1 cellular context compared by ENCODE assay signal in the genomic region with DNA sequence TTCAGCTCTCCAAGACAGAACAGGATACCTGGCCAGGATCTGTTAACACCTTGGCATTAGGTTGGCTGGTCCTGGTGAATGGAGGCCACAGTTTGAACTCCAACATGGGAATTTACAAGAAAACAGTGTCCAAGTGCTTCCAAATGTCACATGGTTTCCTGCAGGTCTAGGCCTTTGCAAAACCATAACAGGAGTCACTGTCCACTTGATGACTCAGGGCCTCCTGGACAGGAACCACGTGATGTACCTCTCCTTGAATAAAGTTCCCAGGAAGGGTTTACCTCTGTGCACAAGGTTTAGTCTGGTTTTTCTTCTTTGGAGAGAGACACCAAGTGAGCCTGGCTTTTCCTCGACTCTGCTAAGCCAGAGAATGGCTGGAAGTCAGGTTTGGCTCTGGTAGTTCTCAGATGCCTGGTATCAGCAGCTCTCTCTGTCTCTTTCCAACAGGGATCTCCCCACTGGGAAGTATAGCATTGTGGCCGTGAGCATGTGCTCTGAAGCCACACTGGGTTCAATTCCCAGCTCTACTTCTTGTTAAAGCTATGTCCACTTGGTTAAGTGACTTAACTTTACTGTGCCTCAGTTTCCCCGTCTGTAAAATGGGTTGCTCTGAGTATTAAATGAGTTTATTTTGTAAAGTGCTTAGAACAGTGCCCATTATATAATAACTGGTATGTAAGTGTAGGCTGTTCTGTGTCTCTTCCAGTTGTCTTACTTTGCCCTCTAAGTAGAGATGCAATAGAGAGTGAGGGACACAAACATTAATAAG.
TF ChIP-seq lines count a peak whose summit lies in the region.

No MANE protein-coding gene starts in this region.

TF ChIP-seq in K562, 482 proteins besides CTCF, POLR2A, EP300 and RAD21 (continues in another document):
- TF ChIP-seq MIER1 (IDR thresholded peaks at IDR 0.05; ENCODE audit: low read depth) (no peak), STAG1 (CRISPR knock-in tag; IDR thresholded peaks at IDR 0.05; ENCODE audit: borderline replicate concordance) (no peak), STAT5B (CRISPR knock-in tag; IDR thresholded peaks at IDR 0.05) (no peak), KDM1A (IDR thresholded peaks at IDR 0.05) (peak; percentile 51 to 52; a peak in 2 of 4 replicates), HNRNPLL (IDR thresholded peaks at IDR 0.05; ENCODE audit: low read depth, low read length, poor library complexity, severe bottlenecking) (no peak), TCF7L2 (IDR thresholded peaks at IDR 0.05; ENCODE audit: low read depth, low read length) (no peak), ZNF324 (CRISPR knock-in tag; IDR thresholded peaks at IDR 0.05) (no peak), NFATC3 (IDR thresholded peaks at IDR 0.05) (no peak), RHOXF2B (CRISPR knock-in tag; conservative IDR thresholded peaks at IDR 0.05) (no peak), NR1H2 (CRISPR knock-in tag; IDR thresholded peaks at IDR 0.05) (no peak), CSDE1 (IDR thresholded peaks at IDR 0.05) (no peak), LARP7 (IDR thresholded peaks at IDR 0.05) (no peak), HLTF (IDR thresholded peaks at IDR 0.05) (no peak), ZNF143 (CRISPR knock-in tag; IDR thresholded peaks at IDR 0.05) (no peak), FOXK2 (conservative IDR thresholded peaks at IDR 0.05 in 1 of 2, IDR thresholded peaks at IDR 0.05 in 1 of 2; ENCODE audit: low read depth in 2 of 2) (no peak), PREB (CRISPR knock-in tag; IDR thresholded peaks at IDR 0.05) (no peak), USF1 (CRISPR knock-in tag; IDR thresholded peaks at IDR 0.05) (peak; percentile 68), ELK1 (CRISPR knock-in tag; IDR thresholded peaks at IDR 0.05) (no peak), MTF1 (CRISPR knock-in tag; IDR thresholded peaks at IDR 0.05; ENCODE audit: borderline replicate concordance) (no peak), ZBTB33 (CRISPR knock-in tag; IDR thresholded peaks at IDR 0.05) (no peak), SMC3 (conservative IDR thresholded peaks at IDR 0.05; ENCODE audit: insufficient read depth, low read depth, low read length) (no peak), DMBX1 (CRISPR knock-in tag; IDR thresholded peaks at IDR 0.05; ENCODE audit: borderline replicate concordance) (0 out of 2 replicates have a peak, but pooled peaks have one; percentile 20), TFAM (CRISPR knock-in tag; conservative IDR thresholded peaks at IDR 0.05) (no peak), ZNF695 (CRISPR knock-in tag; IDR thresholded peaks at IDR 0.05) (no peak)
- TF ChIP-seq, protein P1, sequence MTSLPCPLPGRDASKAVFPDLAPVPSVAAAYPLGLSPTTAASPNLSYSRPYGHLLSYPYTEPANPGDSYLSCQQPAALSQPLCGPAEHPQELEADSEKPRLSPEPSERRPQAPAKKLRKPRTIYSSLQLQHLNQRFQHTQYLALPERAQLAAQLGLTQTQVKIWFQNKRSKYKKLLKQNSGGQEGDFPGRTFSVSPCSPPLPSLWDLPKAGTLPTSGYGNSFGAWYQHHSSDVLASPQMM (CRISPR knock-in tag; IDR thresholded peaks at IDR 0.05) = no peak
- TF ChIP-seq, protein P2, sequence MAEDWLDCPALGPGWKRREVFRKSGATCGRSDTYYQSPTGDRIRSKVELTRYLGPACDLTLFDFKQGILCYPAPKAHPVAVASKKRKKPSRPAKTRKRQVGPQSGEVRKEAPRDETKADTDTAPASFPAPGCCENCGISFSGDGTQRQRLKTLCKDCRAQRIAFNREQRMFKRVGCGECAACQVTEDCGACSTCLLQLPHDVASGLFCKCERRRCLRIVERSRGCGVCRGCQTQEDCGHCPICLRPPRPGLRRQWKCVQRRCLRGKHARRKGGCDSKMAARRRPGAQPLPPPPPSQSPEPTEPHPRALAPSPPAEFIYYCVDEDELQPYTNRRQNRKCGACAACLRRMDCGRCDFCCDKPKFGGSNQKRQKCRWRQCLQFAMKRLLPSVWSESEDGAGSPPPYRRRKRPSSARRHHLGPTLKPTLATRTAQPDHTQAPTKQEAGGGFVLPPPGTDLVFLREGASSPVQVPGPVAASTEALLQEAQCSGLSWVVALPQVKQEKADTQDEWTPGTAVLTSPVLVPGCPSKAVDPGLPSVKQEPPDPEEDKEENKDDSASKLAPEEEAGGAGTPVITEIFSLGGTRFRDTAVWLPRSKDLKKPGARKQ (CRISPR knock-in tag; IDR thresholded peaks at IDR 0.05) = no peak
- TF ChIP-seq, protein P3, sequence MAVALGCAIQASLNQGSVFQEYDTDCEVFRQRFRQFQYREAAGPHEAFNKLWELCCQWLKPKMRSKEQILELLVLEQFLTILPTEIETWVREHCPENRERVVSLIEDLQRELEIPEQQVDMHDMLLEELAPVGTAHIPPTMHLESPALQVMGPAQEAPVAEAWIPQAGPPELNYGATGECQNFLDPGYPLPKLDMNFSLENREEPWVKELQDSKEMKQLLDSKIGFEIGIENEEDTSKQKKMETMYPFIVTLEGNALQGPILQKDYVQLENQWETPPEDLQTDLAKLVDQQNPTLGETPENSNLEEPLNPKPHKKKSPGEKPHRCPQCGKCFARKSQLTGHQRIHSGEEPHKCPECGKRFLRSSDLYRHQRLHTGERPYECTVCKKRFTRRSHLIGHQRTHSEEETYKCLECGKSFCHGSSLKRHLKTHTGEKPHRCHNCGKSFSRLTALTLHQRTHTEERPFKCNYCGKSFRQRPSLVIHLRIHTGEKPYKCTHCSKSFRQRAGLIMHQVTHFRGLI (CRISPR knock-in tag; IDR thresholded peaks at IDR 0.05) = no peak
- TF ChIP-seq, protein P4, sequence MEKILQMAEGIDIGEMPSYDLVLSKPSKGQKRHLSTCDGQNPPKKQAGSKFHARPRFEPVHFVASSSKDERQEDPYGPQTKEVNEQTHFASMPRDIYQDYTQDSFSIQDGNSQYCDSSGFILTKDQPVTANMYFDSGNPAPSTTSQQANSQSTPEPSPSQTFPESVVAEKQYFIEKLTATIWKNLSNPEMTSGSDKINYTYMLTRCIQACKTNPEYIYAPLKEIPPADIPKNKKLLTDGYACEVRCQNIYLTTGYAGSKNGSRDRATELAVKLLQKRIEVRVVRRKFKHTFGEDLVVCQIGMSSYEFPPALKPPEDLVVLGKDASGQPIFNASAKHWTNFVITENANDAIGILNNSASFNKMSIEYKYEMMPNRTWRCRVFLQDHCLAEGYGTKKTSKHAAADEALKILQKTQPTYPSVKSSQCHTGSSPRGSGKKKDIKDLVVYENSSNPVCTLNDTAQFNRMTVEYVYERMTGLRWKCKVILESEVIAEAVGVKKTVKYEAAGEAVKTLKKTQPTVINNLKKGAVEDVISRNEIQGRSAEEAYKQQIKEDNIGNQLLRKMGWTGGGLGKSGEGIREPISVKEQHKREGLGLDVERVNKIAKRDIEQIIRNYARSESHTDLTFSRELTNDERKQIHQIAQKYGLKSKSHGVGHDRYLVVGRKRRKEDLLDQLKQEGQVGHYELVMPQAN (IDR thresholded peaks at IDR 0.05; ENCODE audit: borderline replicate concordance) = no peak
- TF ChIP-seq, protein P5, sequence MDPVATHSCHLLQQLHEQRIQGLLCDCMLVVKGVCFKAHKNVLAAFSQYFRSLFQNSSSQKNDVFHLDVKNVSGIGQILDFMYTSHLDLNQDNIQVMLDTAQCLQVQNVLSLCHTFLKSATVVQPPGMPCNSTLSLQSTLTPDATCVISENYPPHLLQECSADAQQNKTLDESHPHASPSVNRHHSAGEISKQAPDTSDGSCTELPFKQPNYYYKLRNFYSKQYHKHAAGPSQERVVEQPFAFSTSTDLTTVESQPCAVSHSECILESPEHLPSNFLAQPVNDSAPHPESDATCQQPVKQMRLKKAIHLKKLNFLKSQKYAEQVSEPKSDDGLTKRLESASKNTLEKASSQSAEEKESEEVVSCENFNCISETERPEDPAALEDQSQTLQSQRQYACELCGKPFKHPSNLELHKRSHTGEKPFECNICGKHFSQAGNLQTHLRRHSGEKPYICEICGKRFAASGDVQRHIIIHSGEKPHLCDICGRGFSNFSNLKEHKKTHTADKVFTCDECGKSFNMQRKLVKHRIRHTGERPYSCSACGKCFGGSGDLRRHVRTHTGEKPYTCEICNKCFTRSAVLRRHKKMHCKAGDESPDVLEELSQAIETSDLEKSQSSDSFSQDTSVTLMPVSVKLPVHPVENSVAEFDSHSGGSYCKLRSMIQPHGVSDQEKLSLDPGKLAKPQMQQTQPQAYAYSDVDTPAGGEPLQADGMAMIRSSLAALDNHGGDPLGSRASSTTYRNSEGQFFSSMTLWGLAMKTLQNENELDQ (CRISPR knock-in tag; IDR thresholded peaks at IDR 0.05; ENCODE audit: borderline replicate concordance) = no peak
- TF ChIP-seq, protein P6, sequence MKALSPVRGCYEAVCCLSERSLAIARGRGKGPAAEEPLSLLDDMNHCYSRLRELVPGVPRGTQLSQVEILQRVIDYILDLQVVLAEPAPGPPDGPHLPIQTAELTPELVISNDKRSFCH (CRISPR knock-in tag; IDR thresholded peaks at IDR 0.05) = no peak
- TF ChIP-seq, protein P6 (tag; IDR thresholded peaks at IDR 0.05) = no peak
- TF ChIP-seq, protein P7, sequence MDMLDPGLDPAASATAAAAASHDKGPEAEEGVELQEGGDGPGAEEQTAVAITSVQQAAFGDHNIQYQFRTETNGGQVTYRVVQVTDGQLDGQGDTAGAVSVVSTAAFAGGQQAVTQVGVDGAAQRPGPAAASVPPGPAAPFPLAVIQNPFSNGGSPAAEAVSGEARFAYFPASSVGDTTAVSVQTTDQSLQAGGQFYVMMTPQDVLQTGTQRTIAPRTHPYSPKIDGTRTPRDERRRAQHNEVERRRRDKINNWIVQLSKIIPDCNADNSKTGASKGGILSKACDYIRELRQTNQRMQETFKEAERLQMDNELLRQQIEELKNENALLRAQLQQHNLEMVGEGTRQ (CRISPR knock-in tag; IDR thresholded peaks at IDR 0.05) = peak; percentile 57
- TF ChIP-seq, protein P8, sequence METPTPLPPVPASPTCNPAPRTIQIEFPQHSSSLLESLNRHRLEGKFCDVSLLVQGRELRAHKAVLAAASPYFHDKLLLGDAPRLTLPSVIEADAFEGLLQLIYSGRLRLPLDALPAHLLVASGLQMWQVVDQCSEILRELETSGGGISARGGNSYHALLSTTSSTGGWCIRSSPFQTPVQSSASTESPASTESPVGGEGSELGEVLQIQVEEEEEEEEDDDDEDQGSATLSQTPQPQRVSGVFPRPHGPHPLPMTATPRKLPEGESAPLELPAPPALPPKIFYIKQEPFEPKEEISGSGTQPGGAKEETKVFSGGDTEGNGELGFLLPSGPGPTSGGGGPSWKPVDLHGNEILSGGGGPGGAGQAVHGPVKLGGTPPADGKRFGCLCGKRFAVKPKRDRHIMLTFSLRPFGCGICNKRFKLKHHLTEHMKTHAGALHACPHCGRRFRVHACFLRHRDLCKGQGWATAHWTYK (CRISPR knock-in tag; IDR thresholded peaks at IDR 0.05) = no peak
